Comparison of ENCODE assay signal across 10 cellular contexts in genomic region chr20:62475819-62476073, GRCh38. TPM values are rescaled to one million over a fixed set of nuclear protein-coding genes. Genes with fewer than 3 reads are reported as not detected.
A peak's percentile ranks its signal among the peaks of the same experiment; 100 is the strongest.
DNase-seq lines count a peak whose midpoint lies in the region; ATAC-seq and TF ChIP-seq lines count a peak whose summit lies in the region.
"Had no signal": no experiment of that assay in that cellular context is flagged by ENCODE, and none has a peak within 500 bp of the region (broad histone marks: within the 10 kb centered on the region; RNA-seq: fewer than 3 reads in every experiment).

GATA5 (minus strand) TSS chr20:62475995; CDS start chr20:62475521, 474 bp downstream.

- H3K79me2 ChIP-seq in GM23338 (replicated peaks; ENCODE audit: insufficient read depth) = no peaks in the 10 kb centered on the region

- H3F3A ChIP-seq in GM23338 (replicated peaks; ENCODE audit: low read depth) = 0 out of 2 replicates have a peak, but pooled peaks cover 7% of the 10 kb centered on the region

- peak within 1 kb of the TSS; percentile 83 for H2AFZ ChIP-seq in GM23338

- no peaks in the 10 kb centered on the region for H4K20me1 ChIP-seq in GM23338 (replicated peaks; ENCODE audit: insufficient read depth)

- no peak within 1 kb of the TSS for H3K27ac Mint-ChIP-seq in GM23338
- no peak within 1 kb of the TSS for H3K27ac Mint-ChIP-seq in T-helper 17 cell
- H3K27ac Mint-ChIP-seq: brain had no signal

- no peak for DNase-seq in GM23338 (ENCODE audit: low spot score)
- no peak for DNase-seq in T-helper 17 cell
- DNase-seq in psoas muscle = no peak
- no peak for DNase-seq in T1000 (lab: John Stamatoyannopoulos, UW)

- 0 out of 3 replicates have a peak, but pooled peaks cover 3% of the 10 kb centered on the region for H3K9me3 Mint-ChIP-seq in GM23338

- H3K36me3 ChIP-seq in GM23338 (ENCODE audit: insufficient read depth) (no peaks in the 10 kb centered on the region), iPS-18a (ENCODE audit: control insufficient read depth, low read depth, low read length) (no peaks in the 10 kb centered on the region), psoas muscle (ENCODE audit: insufficient read depth in 1 of 2, low read depth in 1 of 2) (no peaks in the 10 kb centered on the region)

- no peaks in the 10 kb centered on the region for H3K9me2 ChIP-seq in GM23338 (ENCODE audit: insufficient read depth)

- TF ChIP-seq CTCF in GM23338 (conservative IDR thresholded peaks at IDR 0.05; ENCODE audit: low read depth in 2 of 2) = no peak
- no peak for TF ChIP-seq CTCF in psoas muscle (IDR thresholded peaks at IDR 0.05)

- H3K4me3 Mint-ChIP-seq in GM23338 (peak within 1 kb of the TSS; percentile 63), T-helper 17 cell (peak within 1 kb of the TSS; percentile 28)

- H3K36me3 Mint-ChIP-seq in GM23338 (ENCODE audit: low read depth) = peaks cover 4% of the 10 kb centered on the region; the same call in 1 of the 3 replicates
- H3K36me3 Mint-ChIP-seq in T-helper 17 cell (ENCODE audit: low read depth) = peaks cover 3% of the 10 kb centered on the region
- H3K36me3 Mint-ChIP-seq: brain had no signal

- 0% methylated on average over 1 to 36 of the region's 36 CpGs for WGBS in psoas muscle, 3 donors

- H3K4me1 Mint-ChIP-seq in GM23338 (peaks cover 22% of the 10 kb centered on the region), T-helper 17 cell (peaks cover 6% of the 10 kb centered on the region)

- H3K4me1 ChIP-seq in GM23338 (ENCODE audit: insufficient read depth) (peaks cover 8% of the 10 kb centered on the region), iPS-18a (ENCODE audit: control insufficient read depth, low read depth, low read length) (peaks cover 4% of the 10 kb centered on the region), psoas muscle (peaks cover 19% of the 10 kb centered on the region)

- H3K9me3 ChIP-seq in T-helper 17 cell (ENCODE audit: control insufficient read depth, low read length, poor library complexity, severe bottlenecking) (no peaks in the 10 kb centered on the region), iPS-18a (ENCODE audit: control insufficient read depth, low read depth, low read length) (no peaks in the 10 kb centered on the region), psoas muscle (no peaks in the 10 kb centered on the region)

- intact Hi-C loops in psoas muscle (cut with DNase I) = no loop called here

- H3K27me3 Mint-ChIP-seq in GM23338 (ENCODE audit: insufficient read depth, low read depth, poor library complexity) (peaks cover 71% of the 10 kb centered on the region), T-helper 17 cell (peaks cover 43% of the 10 kb centered on the region)

- H3K9ac ChIP-seq in iPS-18a (ENCODE audit: low read length) = no peak within 1 kb of the TSS

- peak within 1 kb of the TSS; percentile 84 for H3K4me2 ChIP-seq in GM23338

- H3K27me3 ChIP-seq in GM23338 (ENCODE audit: insufficient read depth) (peaks cover 66% of the 10 kb centered on the region), iPS-18a (ENCODE audit: control insufficient read depth, insufficient read depth, low read length) (peaks cover 88% of the 10 kb centered on the region), psoas muscle (ENCODE audit: insufficient read depth in 3 of 3, low read length in 2 of 3) (peaks cover 0 to 76% (median 34%) of the 10 kb centered on the region in 3 donors)

- H3K4me3 ChIP-seq in GM23338 (peak within 1 kb of the TSS; percentile 64), iPS-18a (ENCODE audit: low read length) (peak within 1 kb of the TSS; percentile 47), psoas muscle (peak within 1 kb of the TSS; percentile 51)

- ATAC-seq in GM23338 (peak; percentile 11), T-helper 17 cell (no peak), psoas muscle (peak in 3 of 4 donors; percentile 5 to 9 (median 7)), GM18868 (IDR thresholded peaks at IDR 0.05; ENCODE audit: unreplicated experiment) (no peak), HG03108 (IDR thresholded peaks at IDR 0.05; ENCODE audit: unreplicated experiment) (no peak), GM18861 (IDR thresholded peaks at IDR 0.05; ENCODE audit: unreplicated experiment) (no peak)

- no peak within 1 kb of the TSS for H3K27ac ChIP-seq in GM23338 (ENCODE audit: low read depth)
- no peak within 1 kb of the TSS for H3K27ac ChIP-seq in iPS-18a (ENCODE audit: low read length)
- no peak within 1 kb of the TSS for H3K27ac ChIP-seq in psoas muscle
- H3K27ac ChIP-seq: HL-60 had no signal

TF ChIP-seq in GM23338, 12 proteins besides CTCF, POLR2A, EP300 and RAD21:
- no peak for TF ChIP-seq POLR2AphosphoS5 (IDR thresholded peaks at IDR 0.05; ENCODE audit: low read depth)
TF ChIP-seq in GM23338: peak in this region for 0.

RNA-seq across cellular contexts. Expression of gene GATA5, which starts in this region (rescaled TPM):
- 0.73 and 1.2 TPM in 2 replicates for total RNA-seq in GM23338 (2014; rRNA removed; shearing (Covaris generic))
- polyA plus RNA-seq in GM23338 (2016; fragmentation: Nextera tagmentation; extraction: Ambion mirVana) = 0.31 and 0.60 TPM in 2 replicates
- not detected for total RNA-seq in T-helper 17 cell
- total RNA-seq in psoas muscle = under 1 TPM in 2 of 4 donors, not detected in 2; 0.13 to 0.14 TPM
- polyA plus RNA-seq in psoas muscle = under 1 TPM in 2 of 3 donors, not detected in 1; 0.01 to 0.03 TPM

Comparison
In these comparisons a context has a peak if more than half of its experiments do, and no peak if none do; other contexts are left out.
1. Peak in ATAC-seq and H3K4me3 ChIP-seq in psoas muscle; RNA of the gene not detected or under 1 TPM.